ENCODE assay signal across 17 cellular contexts in the genomic region with DNA sequence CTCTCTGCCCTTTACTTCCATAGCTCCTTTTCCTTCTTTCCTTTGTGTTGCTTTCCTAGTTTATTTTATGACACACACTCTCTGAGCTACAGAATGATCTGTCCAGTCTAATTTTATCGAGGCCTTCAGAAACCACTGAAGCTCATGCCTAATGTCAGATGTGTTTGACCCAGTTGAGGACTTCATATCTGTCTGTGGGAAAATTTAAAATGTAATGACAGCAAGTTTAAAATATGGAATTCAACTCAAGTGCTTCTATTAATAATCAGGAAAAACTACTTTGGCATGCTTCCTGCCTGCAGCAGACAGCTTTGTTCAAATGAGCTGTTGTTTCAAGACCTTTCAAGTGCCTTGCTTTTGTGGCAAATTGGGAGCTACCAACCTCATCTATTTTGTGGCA.
A peak's percentile ranks its signal among the peaks of the same experiment; 100 is the strongest.
DNase-seq lines count a peak whose midpoint lies in the region; ATAC-seq, FAIRE-seq and TF ChIP-seq lines count a peak whose summit lies in the region.
"Had no signal": no experiment of that assay in that cellular context is flagged by ENCODE, and none has a peak within 500 bp of the region (broad histone marks: within the 10 kb centered on the region; RNA-seq: fewer than 3 reads in every experiment).

No MANE protein-coding gene starts in this region.

- TF ChIP-seq CTCF in AG10803 (conservative IDR thresholded peaks at IDR 0.05; ENCODE audit: low read length): no peak
- no peak for TF ChIP-seq CTCF in HEK293 (tag by site-specific recombination; IDR thresholded peaks at IDR 0.05)
- TF ChIP-seq CTCF in mammary epithelial cell (conservative IDR thresholded peaks at IDR 0.05 in 1 of 2, IDR thresholded peaks at IDR 0.05 in 1 of 2; ENCODE audit: extremely low read depth in 1 of 2, insufficient read depth in 1 of 2, low read depth in 1 of 2, low read length in 2 of 2): no peak
- no peak for TF ChIP-seq CTCF in keratinocyte (optimal IDR thresholded peaks at IDR 0.05 in 1 of 3, IDR thresholded peaks at IDR 0.05 in 1 of 3, conservative IDR thresholded peaks at IDR 0.05 in 1 of 3; ENCODE audit: extremely low read depth in 1 of 3, insufficient read depth in 2 of 3, low read length in 3 of 3)

- POLR2A ChIA-PET in HEK293 (lab: Yijun Ruan, JAX): no interaction called here

- dilution Hi-C loops in mammary epithelial cell (cut with HindIII; ENCODE audit: low sequenced_read_pairs) (no loop called here), keratinocyte (cut with MboI; ENCODE audit: extremely low pct_ligation_motif_present, low sequenced_read_pairs) (no loop called here)

- H3K27me3 ChIP-seq in mammary epithelial cell (ENCODE audit: insufficient read depth, low read length): no peaks in the 10 kb centered on the region
- no peaks in the 10 kb centered on the region for H3K27me3 ChIP-seq in keratinocyte (ENCODE audit: control insufficient read depth, extremely low read depth, insufficient read depth, low read length)
- H3K27me3 ChIP-seq: MG63 had no signal

- no peaks in the 10 kb centered on the region for H4K20me1 ChIP-seq in mammary epithelial cell (ENCODE audit: insufficient read depth, low read length)
- no peaks in the 10 kb centered on the region for H4K20me1 ChIP-seq in keratinocyte (ENCODE audit: control insufficient read depth, extremely low read depth, insufficient read depth, low read length)

- BruUV-seq in mammary epithelial cell (replicated peaks; lab: Mats Ljungman, UMichigan): no TSS peak

- ATAC-seq in HG03025 (IDR thresholded peaks at IDR 0.05; ENCODE audit: low FRiP score, unreplicated experiment) (no peak), HG02884 (IDR thresholded peaks at IDR 0.05; ENCODE audit: unreplicated experiment) (no peak)
- ATAC-seq: activated CD8-positive, alpha-beta T cell treated with anti-CD3 and anti-CD28 coated beads, Interleukin-2, amount 10 ng/mL, durations not matched to agents 7 days and 5 days; activated T-cell treated with anti-CD3 and anti-CD28 coated beads, Interleukin-2, amount 50 U/mL, for 72 hours; GM12878; left colon had no signal

- peak; percentile 8 for DNase-seq in AG10803 (ENCODE audit: low read depth)
- DNase-seq in mammary epithelial cell: no peak
- DNase-seq in keratinocyte (ENCODE audit: low read depth, low spot score): no peak
- no peak for DNase-seq in mucosa of gallbladder (ENCODE audit: low spot score)
- DNase-seq in NOMO-1 (lab: John Stamatoyannopoulos, UW; ENCODE audit: unreplicated experiment in 2 of 2): no peak
- DNase-seq: activated CD8-positive, alpha-beta T cell treated with anti-CD3 and anti-CD28 coated beads, Interleukin-2, amount 10 ng/mL, durations not matched to agents 7 days and 5 days; activated T-cell treated with anti-CD3 and anti-CD28 coated beads, Interleukin-2, amount 50 U/mL, for 72 hours; cerebellar nuclear complex; endodermal cell; left colon; occipital lobe; stimulated activated CD4-positive, alpha-beta T cell treated with anti-CD3 and anti-CD28 coated beads, Interleukin-2, amount 100 ng/mL, for 48 hours had no signal

- H3K27ac ChIP-seq in HEK293 (ENCODE audit: extremely low read depth, low read depth, low read length) (peak overlapping the region; percentile 83), mammary epithelial cell (ENCODE audit: insufficient read depth, low read depth, low read length) (peak overlapping the region; percentile 44), keratinocyte (ENCODE audit: control insufficient read depth, insufficient read depth, low read length) (peak overlapping the region; percentile 74)

- H3K9me1 ChIP-seq in keratinocyte (ENCODE audit: control insufficient read depth, extremely low read depth, insufficient read depth, low read length): no peaks in the 10 kb centered on the region

- H3K79me2 ChIP-seq in mammary epithelial cell (ENCODE audit: insufficient read depth, low read length) (no peaks in the 10 kb centered on the region), keratinocyte (ENCODE audit: control insufficient read depth, insufficient read depth, low read length) (no peaks in the 10 kb centered on the region)

- H3K4me3 ChIP-seq in AG10803 (ENCODE audit: low read length): no peak overlapping the region
- H3K4me3 ChIP-seq in HEK293 (ENCODE audit: low read depth, low read length): no peak overlapping the region
- no peak overlapping the region for H3K4me3 ChIP-seq in mammary epithelial cell (replicated peaks in 1 of 3; ENCODE audit: insufficient read depth in 1 of 3, low read depth in 2 of 3, low read length in 3 of 3)
- H3K4me3 ChIP-seq in keratinocyte (ENCODE audit: control insufficient read depth in 2 of 3, extremely low read depth in 1 of 3, insufficient read depth in 2 of 3, low read depth in 1 of 3, low read length in 3 of 3): peak overlapping the region in 2 of 3 experiments; percentile 9 to 15
- H3K4me3 ChIP-seq: GM12878, MG63 had no signal

- no peaks in the 10 kb centered on the region for H3K9me3 ChIP-seq in HEK293 (ENCODE audit: control insufficient read depth, insufficient read depth, low read depth, low read length)
- H3K9me3 ChIP-seq in mammary epithelial cell (replicated peaks; ENCODE audit: insufficient read depth, low read length): no peaks in the 10 kb centered on the region
- peaks cover 2% of the 10 kb centered on the region for H3K9me3 ChIP-seq in keratinocyte (ENCODE audit: control insufficient read depth, low read depth, low read length)
- H3K9me3 ChIP-seq: MG63 had no signal

- H3K36me3 ChIP-seq in HEK293 (ENCODE audit: control insufficient read depth in 2 of 2, insufficient read depth in 1 of 2, low read length in 2 of 2) (no peaks in the 10 kb centered on the region), mammary epithelial cell (ENCODE audit: insufficient read depth, low read length) (no peaks in the 10 kb centered on the region), keratinocyte (ENCODE audit: control insufficient read depth in 2 of 2, extremely low read depth in 1 of 2, insufficient read depth in 2 of 2, low read length in 2 of 2) (no peaks in the 10 kb centered on the region)
- H3K36me3 ChIP-seq: MG63 had no signal

- H3K4me1 ChIP-seq in HEK293 (ENCODE audit: control insufficient read depth, insufficient read depth, low read length) (peaks cover 9% of the 10 kb centered on the region), mammary epithelial cell (ENCODE audit: insufficient read depth, low read length) (peaks cover 33% of the 10 kb centered on the region), keratinocyte (ENCODE audit: control insufficient read depth, extremely low read depth, insufficient read depth, low read length) (peaks cover 36% of the 10 kb centered on the region)

- CTCF ChIA-PET in HEK293 (lab: Yijun Ruan, JAX): interaction anchor here (0.6 to 0.7 kb wide), 2 partner anchors 88 to 509 kb away, joined by 3 to 4 read pairs; no protein-coding TSS in a partner anchor
- CTCF ChIA-PET in mammary epithelial cell (lab: Charles Lee; ENCODE audit: low non-redundant PET): no interaction called here

- intact Hi-C loops in mammary epithelial cell (cut with micrococcal nuclease): no loop called here

- H2AFZ ChIP-seq in mammary epithelial cell (ENCODE audit: low read depth, low read length) (peak overlapping the region; percentile 55), keratinocyte (ENCODE audit: control insufficient read depth, low read length) (peak overlapping the region; percentile 64)

- peak; percentile 48 for FAIRE-seq in keratinocyte (lab: Jason Lieb, UNC)
- FAIRE-seq: GM12878 had no signal

- H3K9ac ChIP-seq in mammary epithelial cell (ENCODE audit: insufficient read depth, low read length) (no peak overlapping the region), keratinocyte (ENCODE audit: control insufficient read depth, extremely low read depth, insufficient read depth, low read length) (no peak overlapping the region)

- H3K4me2 ChIP-seq in mammary epithelial cell (ENCODE audit: insufficient read depth, low read depth, low read length): peak overlapping the region; percentile 41
- peak overlapping the region; percentile 66 for H3K4me2 ChIP-seq in keratinocyte (ENCODE audit: control insufficient read depth, extremely low read depth, insufficient read depth, low read depth, low read length)

- in situ Hi-C loops in mammary epithelial cell (cut with MboI; ENCODE audit: low sequenced_read_pairs in 2 of 2): no loop called here

- 0% methylated on average over 1 of the region's 1 CpG for WGBS in mammary epithelial cell (ENCODE audit: low coverage, missing lambda C conversion rate)

TF ChIP-seq in HEK293, 187 proteins besides CTCF, POLR2A, EP300 and RAD21 (continues in another document):
- TF ChIP-seq FEZF1 (tag by site-specific recombination; IDR thresholded peaks at IDR 0.05) (no peak), ZNF623 (tag by site-specific recombination; IDR thresholded peaks at IDR 0.05) (no peak), GLI4 (tag by site-specific recombination; IDR thresholded peaks at IDR 0.05) (no peak), ZBTB49 (tag by site-specific recombination; IDR thresholded peaks at IDR 0.05; ENCODE audit: low read depth) (no peak), ZNF292 (tag by site-specific recombination; IDR thresholded peaks at IDR 0.05; ENCODE audit: borderline replicate concordance, low read depth) (no peak), ZBTB17 (tag by site-specific recombination; IDR thresholded peaks at IDR 0.05) (no peak), SALL2 (tag by site-specific recombination; IDR thresholded peaks at IDR 0.05; ENCODE audit: borderline replicate concordance) (no peak), ZNF266 (tag by site-specific recombination; IDR thresholded peaks at IDR 0.05; ENCODE audit: low read depth) (no peak), ZNF707 (tag by site-specific recombination; IDR thresholded peaks at IDR 0.05) (no peak), ZNF174 (tag by site-specific recombination; IDR thresholded peaks at IDR 0.05) (no peak)

Comparison
In these comparisons a context has a peak if more than half of its experiments do, and no peak if none do; other contexts are left out.
1. H3K4me3 ChIP-seq: peak in keratinocyte (2 of 3); none in AG10803 (single experiment), HEK293 (single experiment) and mammary epithelial cell (0 of 3).
2. Peak in every context shown above with its lines, with median percentiles within 50 percentile points of each other: H3K27ac ChIP-seq.